In the genomic region with DNA sequence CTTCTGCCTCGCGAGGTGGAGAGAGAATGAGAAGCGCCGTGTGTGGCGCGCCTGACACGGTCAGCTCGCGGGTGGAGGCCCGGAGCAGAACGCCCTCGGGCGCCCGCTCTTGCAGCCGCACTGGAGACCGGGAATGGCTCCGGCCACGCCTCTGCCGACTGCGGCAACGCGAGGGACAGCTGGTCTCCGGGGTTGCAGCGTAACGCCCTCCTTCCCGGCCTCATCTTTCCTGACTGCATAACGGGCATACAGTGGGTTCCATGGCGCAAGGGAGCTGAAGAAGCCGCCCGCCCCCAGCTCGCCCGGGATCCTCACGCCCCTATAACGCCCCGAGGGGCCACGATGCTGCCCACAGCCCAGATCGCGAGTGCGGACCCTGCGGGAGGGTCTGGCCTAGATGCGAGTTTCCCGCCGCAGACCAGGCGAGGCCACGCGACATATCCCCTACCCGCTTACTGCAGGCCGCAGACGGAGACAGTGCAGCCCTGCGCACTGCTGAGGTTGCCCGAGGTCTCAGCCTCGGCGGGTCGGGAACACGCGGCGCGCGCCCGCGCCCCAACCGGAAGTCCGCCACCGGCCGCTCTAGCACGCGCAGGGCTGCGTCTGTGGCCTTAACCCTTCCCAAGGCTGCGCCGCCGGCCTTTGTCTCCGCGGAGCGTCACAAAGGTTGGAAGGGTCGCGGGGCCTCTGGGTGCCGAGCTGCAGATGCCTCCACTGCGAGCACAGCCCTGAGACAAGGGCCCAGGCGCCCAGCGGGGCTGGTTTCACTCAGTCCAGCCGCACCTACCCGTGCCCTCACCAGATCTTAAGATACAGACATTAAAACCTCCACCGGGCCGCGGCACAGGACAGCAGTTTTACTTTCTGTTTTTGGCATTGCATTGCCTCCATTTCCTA, we compare ENCODE assay signal across 8 cellular contexts. TPM values are rescaled to one million over a fixed set of nuclear protein-coding genes. Genes with fewer than 3 reads are reported as not detected.
A peak's percentile ranks its signal among the peaks of the same experiment; 100 is the strongest.
DNase-seq lines count a peak whose midpoint lies in the region; ATAC-seq lines count a peak whose summit lies in the region.

No MANE protein-coding gene starts in this region.

- H3K36me3 Mint-ChIP-seq in CD4-positive, alpha-beta memory T cell: peaks cover 10 to 36% of the 10 kb centered on the region in 2 donors

- ATAC-seq in GM19397 (IDR thresholded peaks at IDR 0.05; ENCODE audit: unreplicated experiment) (peak; percentile 92), HG03571 (IDR thresholded peaks at IDR 0.05; ENCODE audit: unreplicated experiment) (peak; percentile 82)

- peak overlapping the region; percentile 92 to 99 (median 97) for H3K4me3 Mint-ChIP-seq in CD4-positive, alpha-beta memory T cell

- no peaks in the 10 kb centered on the region for H3K27me3 Mint-ChIP-seq in CD4-positive, alpha-beta memory T cell

- peak; percentile 85 to 89 (median 87) for DNase-seq in CD4-positive, alpha-beta memory T cell
- DNase-seq in NCI-H82 treated with DMSO at 0.1 percent for 48 hours (lab: John Stamatoyannopoulos, UW; ENCODE audit: unreplicated experiment) (peak; percentile 61), medulla oblongata (ENCODE audit: extremely low spot score) (peak; percentile 93)
- DNase-seq in activated CD8-positive, alpha-beta memory T cell treated with anti-CD3 and anti-CD28 coated beads for 24 hours: peak; percentile 96
- peak; percentile 63 for DNase-seq in effector CD8-positive, alpha-beta T cell (lab: John Stamatoyannopoulos, UW)
- DNase-seq in stimulated activated CD4-positive, alpha-beta T cell treated with anti-CD3 and anti-CD28 coated beads, TNF-alpha, amount 100 ng/mL, for 48 hours (ENCODE audit: low read depth in 3 of 3): peak; percentile 81 to 83 (median 83)

- CTCF ChIA-PET in CD4-positive, alpha-beta memory T cell (lab: Charles Lee; ENCODE audit: partially characterized antibody): interaction anchor here (1.0 to 3.7 kb wide), 6 partner anchors 18 to 459 kb away, joined by 3 to 39 read pairs (median 4); no protein-coding TSS in a partner anchor

- POLR2A ChIA-PET in CD4-positive, alpha-beta memory T cell (lab: Charles Lee; ENCODE audit: partially characterized antibody): interaction anchor here (0.7 to 5.1 kb wide), 32 partner anchors 9 to 994 kb away, joined by 3 to 177 read pairs (median 5); a partner anchor contains a TSS

- H3K9me3 ChIP-seq in CD4-positive, alpha-beta memory T cell (ENCODE audit: control insufficient read depth in 1 of 2, low read length in 2 of 2): no peaks in the 10 kb centered on the region

- H3K27ac ChIP-seq in CD4-positive, alpha-beta memory T cell (ENCODE audit: low read depth, low read length): peak overlapping the region; percentile 84

- peaks cover 16 to 50% (median 31%) of the 10 kb centered on the region in 4 donors for H3K4me1 Mint-ChIP-seq in CD4-positive, alpha-beta memory T cell

- no peaks in the 10 kb centered on the region for H3K9me3 Mint-ChIP-seq in CD4-positive, alpha-beta memory T cell

- H3K4me1 ChIP-seq in CD4-positive, alpha-beta memory T cell (ENCODE audit: insufficient read depth, low read length): peaks cover 23% of the 10 kb centered on the region

- H3K27ac Mint-ChIP-seq in CD4-positive, alpha-beta memory T cell: peak overlapping the region; percentile 91 to 99 (median 94)

- peak overlapping the region; percentile 89 to 94 for H3K4me3 ChIP-seq in CD4-positive, alpha-beta memory T cell (ENCODE audit: low read length in 2 of 2)

- peaks cover 6% of the 10 kb centered on the region for H3K36me3 ChIP-seq in CD4-positive, alpha-beta memory T cell (ENCODE audit: insufficient read depth, low read length)

- intact Hi-C loops in CD4-positive, alpha-beta memory T cell (cut with micrococcal nuclease): loop anchor here (1.0 to 2.0 kb wide), 6 partner anchors 19 to 176 kb away; a partner anchor contains a TSS

- no peaks in the 10 kb centered on the region for H3K27me3 ChIP-seq in CD4-positive, alpha-beta memory T cell (ENCODE audit: insufficient read depth, low read length)

RNA-seq across cellular contexts. Expression of a gene that starts 18.8 kb away (rescaled TPM):
- total RNA-seq in CD4-positive, alpha-beta memory T cell: 10 to 100 TPM; 25.5 to 27.3 TPM
- polyA plus RNA-seq in CD4-positive, alpha-beta memory T cell: 10 to 100 TPM; 45.4 to 53.1 TPM

RNA-seq across cellular contexts. Expression of a gene that starts 21.3 kb away (rescaled TPM):
- total RNA-seq in CD4-positive, alpha-beta memory T cell: under 1 TPM; 0.19 to 0.26 TPM
- polyA plus RNA-seq in CD4-positive, alpha-beta memory T cell: not detected

RNA-seq across cellular contexts. Expression of a gene that starts 48.3 kb away (rescaled TPM):
- 10 to 100 TPM; 15.6 to 15.8 TPM for total RNA-seq in CD4-positive, alpha-beta memory T cell
- polyA plus RNA-seq in CD4-positive, alpha-beta memory T cell: under 1 TPM in 1 of 2 donors, not detected in 1; 0.16 TPM

Comparison
In these comparisons a context has a peak if more than half of its experiments do, and no peak if none do; other contexts are left out.
1. Peak in every context shown above with its lines: DNase-seq, ATAC-seq, H3K4me3 ChIP-seq and H3K27ac ChIP-seq.